In genomic region chrX:93673056-93673868, GRCh38 we compare ENCODE assay signal across 8 cellular contexts. TPM values are rescaled to one million over a fixed set of nuclear protein-coding genes. Genes with fewer than 3 reads are reported as not detected.
DNase-seq lines count a peak whose midpoint lies in the region; ATAC-seq and TF ChIP-seq lines count a peak whose summit lies in the region.

NAP1L3 (minus strand) TSS chrX:93673578; CDS start chrX:93673304, 274 bp downstream.

- CTCF ChIA-PET in PC-9 (lab: Charles Lee) = no interaction called here

- H3K4me1 ChIP-seq in HUES6 (ENCODE audit: control insufficient read depth, insufficient read depth, low read length) (peaks cover 11% of the 10 kb centered on the region), psoas muscle (no peaks in the 10 kb centered on the region), PC-9 (replicated peaks; ENCODE audit: insufficient read depth) (no peaks in the 10 kb centered on the region)

- H3K79me2 ChIP-seq in PC-9 (ENCODE audit: low read depth) = no peaks in the 10 kb centered on the region

- no peak within 1 kb of the TSS for H2AFZ ChIP-seq in PC-9

- H3K27me3 Mint-ChIP-seq in T-helper 2 cell treated with Interferon-gamma antibody and Interleukin-4, amounts not matched to agents 5 μg/mL and 100 μg/mL, for 36 hours (ENCODE audit: low read depth) = no peaks in the 10 kb centered on the region

- H3K36me3 Mint-ChIP-seq in T-helper 2 cell treated with Interferon-gamma antibody and Interleukin-4, amounts not matched to agents 5 μg/mL and 100 μg/mL, for 36 hours (ENCODE audit: low read depth) = no peaks in the 10 kb centered on the region

- TF ChIP-seq CTCF in GM13977 (IDR thresholded peaks at IDR 0.05; ENCODE audit: extremely low read depth, insufficient read depth, missing control alignments) (no peak), psoas muscle (IDR thresholded peaks at IDR 0.05) (no peak), PC-9 (conservative IDR thresholded peaks at IDR 0.05) (no peak)

- intact Hi-C loops in psoas muscle (cut with DNase I) = no loop called here
- intact Hi-C loops in PC-9 (cut with micrococcal nuclease; ENCODE audit: unreplicated experiment) = no loop called here

- H3K27ac ChIP-seq in HUES6 (ENCODE audit: low read depth, low read length) = peak within 1 kb of the TSS; percentile 32; the same call in 1 of the 2 replicates
- H3K27ac ChIP-seq in psoas muscle = no peak within 1 kb of the TSS
- H3K27ac ChIP-seq in PC-9 = no peak within 1 kb of the TSS

- peaks cover 3% of the 10 kb centered on the region for H3K4me1 Mint-ChIP-seq in T-helper 2 cell treated with Interferon-gamma antibody and Interleukin-4, amounts not matched to agents 5 μg/mL and 100 μg/mL, for 36 hours (ENCODE audit: low read depth)

- no peaks in the 10 kb centered on the region for H3K27me3 ChIP-seq in HUES6 (ENCODE audit: control insufficient read depth, insufficient read depth, low read length)
- H3K27me3 ChIP-seq in psoas muscle (ENCODE audit: insufficient read depth in 3 of 3, low read length in 2 of 3) = peaks cover 0 to 54% (median 0%) of the 10 kb centered on the region in 3 donors
- no peaks in the 10 kb centered on the region for H3K27me3 ChIP-seq in PC-9 (ENCODE audit: insufficient read depth, low read depth)

- no peaks in the 10 kb centered on the region for H3K9me3 Mint-ChIP-seq in T-helper 2 cell treated with Interferon-gamma antibody and Interleukin-4, amounts not matched to agents 5 μg/mL and 100 μg/mL, for 36 hours

- H3K9me3 ChIP-seq in HUES6 (ENCODE audit: control insufficient read depth, insufficient read depth, low read depth, low read length) = no peaks in the 10 kb centered on the region
- H3K9me3 ChIP-seq in psoas muscle = no peaks in the 10 kb centered on the region
- no peaks in the 10 kb centered on the region for H3K9me3 ChIP-seq in PC-9 (ENCODE audit: insufficient read depth, low read depth)

- POLR2A ChIA-PET in PC-9 (lab: Charles Lee; ENCODE audit: unreplicated experiment) = no interaction called here

- H3K9ac ChIP-seq in HUES6 (ENCODE audit: low read length) = peak within 1 kb of the TSS; percentile 88

- 0 to 1% (median 1%) methylated on average over 24 to 50 of the region's 51 CpGs for WGBS in psoas muscle, 3 donors

- DNase-seq in GM13977 (ENCODE audit: low spot score) (peak; percentile 51), astrocyte of the hippocampus (ENCODE audit: low read depth, low spot score) (peak; percentile 92), hypothalamus (lab: John Stamatoyannopoulos, UW) (peak; percentile 1 to 91 (median 59)), psoas muscle (peak in 1 of 2 donors; percentile 37), ureter (ENCODE audit: low spot score) (peak; percentile 54), PC-9 (no peak)
- DNase-seq in T-helper 2 cell treated with Interferon-gamma antibody and Interleukin-4, amounts not matched to agents 5 μg/mL and 100 μg/mL, for 36 hours (ENCODE audit: low spot score) = peak; percentile 54

- BruUV-seq in PC-9 (replicated peaks; lab: Mats Ljungman, UMichigan) = no TSS peak

- H3K4me3 ChIP-seq in HUES6 (ENCODE audit: low read depth, low read length) = peak within 1 kb of the TSS; percentile 97
- peak within 1 kb of the TSS; percentile 64 for H3K4me3 ChIP-seq in psoas muscle
- no peak within 1 kb of the TSS for H3K4me3 ChIP-seq in PC-9

- H4K20me1 ChIP-seq in PC-9 (ENCODE audit: insufficient read depth) = no peaks in the 10 kb centered on the region

- H3K4me3 Mint-ChIP-seq in T-helper 2 cell treated with Interferon-gamma antibody and Interleukin-4, amounts not matched to agents 5 μg/mL and 100 μg/mL, for 36 hours = peak within 1 kb of the TSS; percentile 92

- peak; percentile 32 to 81 (median 74) for ATAC-seq in psoas muscle

- no peaks in the 10 kb centered on the region for H3K9me2 ChIP-seq in PC-9 (ENCODE audit: insufficient read depth)

- in situ Hi-C loops in GM13977 (cut with MboI; ENCODE audit: low pct_unique_long_range_greater_than_20kb, low sequenced_read_pairs, unreplicated experiment) = no loop called here

- H3K27ac Mint-ChIP-seq in T-helper 2 cell treated with Interferon-gamma antibody and Interleukin-4, amounts not matched to agents 5 μg/mL and 100 μg/mL, for 36 hours = peak within 1 kb of the TSS; percentile 83

- H3K36me3 ChIP-seq in HUES6 (ENCODE audit: control insufficient read depth, insufficient read depth, low read length) (peaks cover 5% of the 10 kb centered on the region), psoas muscle (ENCODE audit: insufficient read depth in 1 of 2, low read depth in 1 of 2) (no peaks in the 10 kb centered on the region), PC-9 (ENCODE audit: low read depth) (no peaks in the 10 kb centered on the region)

- no peak within 1 kb of the TSS for H3K4me2 ChIP-seq in PC-9

- H3F3A ChIP-seq in PC-9 (ENCODE audit: insufficient read depth, low read depth) = no peaks in the 10 kb centered on the region

RNA-seq across cellular contexts. Expression of gene NAP1L3, which starts in this region (rescaled TPM):
- total RNA-seq in psoas muscle = under 1 TPM; 0.15 to 0.82 (median 0.25) TPM
- under 1 TPM; 0.10 to 0.21 (median 0.14) TPM for polyA plus RNA-seq in psoas muscle
- total RNA-seq in ureter = 3.4 TPM
- total RNA-seq in PC-9 (2021) = not detected in 2 replicates

Comparison
In these comparisons a context has a peak if more than half of its experiments do, and no peak if none do; other contexts are left out.
1. Peak in ATAC-seq and H3K4me3 ChIP-seq in psoas muscle; RNA of the gene not detected or under 1 TPM.
2. DNase-seq: peak in GM13977 (single experiment), T-helper 2 cell treated with Interferon-gamma antibody and Interleukin-4, amounts not matched to agents 5 μg/mL and 100 μg/mL, for 36 hours (single experiment), astrocyte of the hippocampus (single experiment), hypothalamus (51 of 51) and ureter (single experiment); none in PC-9 (0 of 2).